ENCODE assay signal across 10 cellular contexts in the genomic region with DNA sequence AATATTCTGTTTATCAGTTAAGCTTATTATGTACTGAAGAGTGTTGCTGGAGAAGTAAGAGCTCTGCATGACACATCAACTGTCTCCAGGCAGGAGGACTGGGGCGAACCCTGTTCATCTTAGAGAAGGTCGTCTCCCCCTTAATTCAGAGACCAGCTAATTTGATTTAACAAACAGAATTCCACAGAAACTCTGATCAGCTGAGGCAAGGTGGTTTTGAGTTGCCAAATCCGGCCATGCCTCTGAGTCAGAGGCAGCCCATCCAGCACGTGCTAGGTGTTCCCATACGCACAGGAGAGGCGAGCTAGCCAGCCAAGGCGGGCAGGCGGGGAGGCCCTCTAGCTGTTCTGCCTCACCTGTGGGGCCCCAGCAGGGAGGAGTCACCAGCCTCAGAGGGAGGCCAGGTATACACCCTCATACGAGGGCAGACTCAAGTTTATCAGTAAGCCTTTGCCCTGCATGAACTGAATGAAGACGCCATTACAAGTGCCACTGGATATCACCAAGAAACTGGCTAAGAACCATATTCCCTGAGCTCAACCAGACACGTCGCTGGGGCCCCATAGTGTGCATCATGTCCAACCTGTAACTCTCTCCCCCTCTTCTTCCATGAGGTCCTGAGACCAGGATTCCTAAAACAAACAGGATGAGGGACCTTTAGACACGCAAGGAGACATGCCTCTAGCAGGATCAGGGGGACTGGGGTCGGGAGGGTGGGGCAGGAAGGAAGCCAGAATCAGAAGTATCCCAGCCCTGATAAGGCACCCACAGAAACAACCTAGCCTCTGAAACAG. TPM values are rescaled to one million over a fixed set of nuclear protein-coding genes. Genes with fewer than 3 reads are reported as not detected.
DNase-seq lines count a peak whose midpoint lies in the region; ATAC-seq and TF ChIP-seq lines count a peak whose summit lies in the region.
"Had no signal": no experiment of that assay in that cellular context is flagged by ENCODE, and none has a peak within 500 bp of the region (broad histone marks: within the 10 kb centered on the region; RNA-seq: fewer than 3 reads in every experiment).

No MANE protein-coding gene starts in this region.

- no peak overlapping the region for H3K4me3 ChIP-seq in cardiac muscle cell
- H3K4me3 ChIP-seq in stomach, result no peak overlapping the region

- peak overlapping the region; percentile 47 for H3K27ac ChIP-seq in cardiac muscle cell
- H3K27ac ChIP-seq in stomach, result peak overlapping the region in 4 of 5 donors; percentile 0 to 90 (median 62)
- H3K27ac ChIP-seq: KMS-11 had no signal

- peaks cover 21% of the 10 kb centered on the region for H3K4me1 ChIP-seq in cardiac muscle cell (ENCODE audit: low read depth)
- H3K4me1 ChIP-seq in stomach, result peaks cover 27 to 85% (median 57%) of the 10 kb centered on the region in 4 donors

- no peaks in the 10 kb centered on the region for H3K9me3 ChIP-seq in cardiac muscle cell (ENCODE audit: low read depth)
- H3K9me3 ChIP-seq in stomach, result no peaks in the 10 kb centered on the region

- 56 to 71% (median 59%) methylated on average over 12 to 14 of the region's 14 CpGs for WGBS in stomach, 5 donors

- H3K27me3 ChIP-seq in cardiac muscle cell (no peaks in the 10 kb centered on the region), stomach (no peaks in the 10 kb centered on the region)

- no peak for TF ChIP-seq EP300 in stomach (IDR thresholded peaks at IDR 0.05)

- TF ChIP-seq CTCF in cardiac muscle cell (IDR thresholded peaks at IDR 0.05; ENCODE audit: low read depth, low read length) (no peak), stomach (IDR thresholded peaks at IDR 0.05) (no peak)

- H3K36me3 ChIP-seq in cardiac muscle cell (peaks cover 10% of the 10 kb centered on the region), stomach (peaks cover 57 to 99% (median 91%) of the 10 kb centered on the region in 4 donors)

- DNase-seq in cardiac muscle cell (ENCODE audit: low read depth in 1 of 2, low spot score in 1 of 2) (no peak), Right ventricle myocardium superior (no peak), stomach (no peak)
- DNase-seq in activated CD4-positive, alpha-beta T cell treated with anti-CD3 and anti-CD28 coated beads, Interleukin-2, amount 50 U/mL, for 48 hours, result peak; percentile 38
- DNase-seq: NCI-H524 treated with DMSO at 0.1 percent for 48 hours had no signal

- no peak for TF ChIP-seq POLR2A in stomach (IDR thresholded peaks at IDR 0.05)

- intact Hi-C loops in Right ventricle myocardium superior (cut with DNase I), result no loop called here
- intact Hi-C loops in stomach (cut with DNase I; ENCODE audit: low total_unique reads), result no loop called here

- ATAC-seq in Right ventricle myocardium superior (ENCODE audit: poor library complexity) (no peak), esophagus mucosa (peak; percentile 54), GM18517 (IDR thresholded peaks at IDR 0.05; ENCODE audit: unreplicated experiment) (no peak), GM18511 (IDR thresholded peaks at IDR 0.05; ENCODE audit: unreplicated experiment) (no peak), GM18867 (IDR thresholded peaks at IDR 0.05; ENCODE audit: unreplicated experiment) (no peak)

RNA-seq across cellular contexts. Expression of a gene that starts 25.7 kb away (rescaled TPM):
- total RNA-seq in cardiac muscle cell (6.8 and 12.2 TPM in 2 replicates), Right ventricle myocardium superior (14.9 TPM), esophagus mucosa (6.9 TPM), stomach (10 to 100 TPM; 16.2 to 81.7 (median 20.6) TPM)
- polyA plus RNA-seq in cardiac muscle cell (8.2 and 9.7 TPM in 2 replicates), stomach (10 to 100 TPM in 2 of 3 donors, 1 to 10 TPM in 1; 9.6 to 10.5 (median 10.5) TPM)

RNA-seq across cellular contexts. Expression of a gene that starts 37.8 kb away (rescaled TPM):
- total RNA-seq in cardiac muscle cell, result 35.8 and 62.4 TPM in 2 replicates
- 26.8 and 45.1 TPM in 2 replicates for polyA plus RNA-seq in cardiac muscle cell
- 30.0 TPM for total RNA-seq in Right ventricle myocardium superior
- total RNA-seq in esophagus mucosa, result 18.1 TPM
- total RNA-seq in stomach, result 10 to 100 TPM; 51.4 to 86.2 (median 62.4) TPM
- 10 to 100 TPM; 18.9 to 24.1 (median 19.8) TPM for polyA plus RNA-seq in stomach

Comparison
In these comparisons a context has a peak if more than half of its experiments do, and no peak if none do; other contexts are left out.
1. DNase-seq: peak in activated CD4-positive, alpha-beta T cell treated with anti-CD3 and anti-CD28 coated beads, Interleukin-2, amount 50 U/mL, for 48 hours (2 of 2); none in cardiac muscle cell (0 of 2), Right ventricle myocardium superior (single experiment) and stomach (single experiment).